In the genomic region with DNA sequence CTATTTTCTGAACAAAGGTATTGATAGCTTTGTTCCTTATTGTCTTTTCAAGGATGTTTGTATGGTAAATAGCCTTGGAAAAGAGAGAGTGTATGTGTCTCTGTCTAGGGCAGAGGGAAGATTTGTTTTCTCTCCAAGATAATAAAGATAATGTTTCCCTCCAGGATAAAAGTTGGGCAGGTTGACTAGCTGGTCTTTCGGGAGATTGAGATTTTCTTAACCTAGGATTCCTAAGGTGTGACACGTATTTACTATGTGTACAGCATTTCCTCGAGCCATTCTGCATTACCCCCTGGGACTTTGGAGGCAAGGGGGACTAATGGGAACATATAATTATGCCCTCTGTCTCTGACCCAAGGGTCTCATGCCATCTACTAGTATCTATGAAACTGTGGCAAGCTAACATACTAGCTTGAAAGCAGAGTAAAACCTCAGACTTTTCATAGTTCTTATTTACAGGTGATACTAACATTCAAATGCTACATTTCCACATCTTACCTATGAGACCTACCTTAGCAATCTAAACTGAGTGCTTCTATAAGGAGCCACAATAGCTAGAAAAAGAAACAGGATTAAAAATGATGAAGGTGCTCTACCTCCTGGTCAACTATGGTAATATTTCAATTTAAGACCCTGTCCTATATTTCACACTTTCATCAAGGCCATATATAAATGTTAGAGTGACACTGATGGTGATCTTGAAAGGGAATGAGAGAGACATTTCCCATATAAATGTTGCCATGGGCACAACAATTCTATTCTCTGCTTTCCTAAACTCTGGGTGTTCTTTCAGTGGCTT, we compare ENCODE assay signal across 13 cellular contexts.
DNase-seq lines count a peak whose midpoint lies in the region; TF ChIP-seq lines count a peak whose summit lies in the region.
"Had no signal": no experiment of that assay in that cellular context is flagged by ENCODE, and none has a peak within 500 bp of the region (broad histone marks: within the 10 kb centered on the region; RNA-seq: fewer than 3 reads in every experiment).

No MANE protein-coding gene starts in this region.

- no peak for TF ChIP-seq POLR2A in erythroblast (IDR thresholded peaks at IDR 0.05; ENCODE audit: low read length)

- POLR2A ChIA-PET in PC-9 (lab: Charles Lee; ENCODE audit: unreplicated experiment) = interaction anchor here (0.6 to 0.7 kb wide), 2 partner anchors 80 to 121 kb away, joined by 3 to 12 read pairs; no protein-coding TSS in a partner anchor

- H3K4me2 ChIP-seq in PC-9 = peak overlapping the region; percentile 11

- no peaks in the 10 kb centered on the region for H3K36me3 ChIP-seq in PC-9 (ENCODE audit: low read depth)
- no peaks in the 10 kb centered on the region for H3K36me3 ChIP-seq in effector memory CD4-positive, alpha-beta T cell (ENCODE audit: control insufficient read depth, insufficient read depth, low read length)

- no peak overlapping the region for H3K4me3 ChIP-seq in PC-9
- H3K4me3 ChIP-seq in effector memory CD4-positive, alpha-beta T cell (ENCODE audit: insufficient read depth, low read depth, low read length, poor library complexity, severe bottlenecking) = no peak overlapping the region

- no peaks in the 10 kb centered on the region for H3K79me2 ChIP-seq in PC-9 (ENCODE audit: low read depth)

- H3K9me2 ChIP-seq in PC-9 (ENCODE audit: insufficient read depth) = 0 out of 2 replicates have a peak, but pooled peaks cover 8% of the 10 kb centered on the region

- no peaks in the 10 kb centered on the region for H3K27me3 ChIP-seq in PC-9 (ENCODE audit: insufficient read depth, low read depth)
- no peaks in the 10 kb centered on the region for H3K27me3 ChIP-seq in effector memory CD4-positive, alpha-beta T cell (replicated peaks; ENCODE audit: control insufficient read depth, insufficient read depth, low read length, poor library complexity, severe bottlenecking)

- H3F3A ChIP-seq in PC-9 (ENCODE audit: insufficient read depth, low read depth) = no peaks in the 10 kb centered on the region

- H3K27me3 Mint-ChIP-seq in mesothelial cell of epicardium (ENCODE audit: low read depth) = no peaks in the 10 kb centered on the region

- peaks cover 10% of the 10 kb centered on the region; the same call in 1 of the 2 replicates for H3K9me3 ChIP-seq in PC-9 (ENCODE audit: insufficient read depth, low read depth)
- H3K9me3 ChIP-seq in effector memory CD4-positive, alpha-beta T cell (ENCODE audit: control insufficient read depth, low read length) = no peaks in the 10 kb centered on the region
- H3K9me3 ChIP-seq: Caco-2 had no signal

- H3K4me3 Mint-ChIP-seq in mesothelial cell of epicardium = no peak overlapping the region

- no peaks in the 10 kb centered on the region for H4K20me1 ChIP-seq in PC-9 (ENCODE audit: insufficient read depth)

- CTCF ChIA-PET in PC-9 (lab: Charles Lee) = interaction anchor here (0.6 to 0.7 kb wide), 2 partner anchors 422 to 470 kb away, joined by 3 to 4 read pairs; no protein-coding TSS in a partner anchor

- H3K27ac ChIP-seq in C4-2B = no peak overlapping the region
- H3K27ac ChIP-seq in PC-9 = peak overlapping the region; percentile 21
- no peak overlapping the region for H3K27ac ChIP-seq in effector memory CD4-positive, alpha-beta T cell (ENCODE audit: insufficient read depth, low read length, poor library complexity, severe bottlenecking)

- peaks cover 46% of the 10 kb centered on the region for H3K4me1 ChIP-seq in PC-9 (replicated peaks; ENCODE audit: insufficient read depth)
- no peaks in the 10 kb centered on the region for H3K4me1 ChIP-seq in effector memory CD4-positive, alpha-beta T cell (ENCODE audit: control insufficient read depth, insufficient read depth, low read length, poor library complexity, severe bottlenecking)

- DNase-seq in PC-9 (peak in 1 of 2 experiments; percentile 68), mesothelial cell of epicardium (ENCODE audit: low spot score in 2 of 2, unreplicated experiment in 2 of 2) (no peak), DMS114 treated with DMSO at 0.1 percent for 48 hours (lab: John Stamatoyannopoulos, UW; ENCODE audit: unreplicated experiment) (no peak), erythroblast (lab: John Stamatoyannopoulos, UW) (no peak)
- no peak for DNase-seq in effector memory CD4-positive, alpha-beta T cell
- DNase-seq: Caco-2, Karpas-422, NCI-H1417, NCI-H187 treated with DMSO at 0.1 percent for 48 hours, NCI-H446, SHP77 had no signal

- peak overlapping the region; percentile 37 for H2AFZ ChIP-seq in PC-9

- H3K9me3 Mint-ChIP-seq in mesothelial cell of epicardium = peaks cover 6% of the 10 kb centered on the region

- H3K36me3 Mint-ChIP-seq in mesothelial cell of epicardium = no peaks in the 10 kb centered on the region

- H3K4me1 Mint-ChIP-seq in mesothelial cell of epicardium = peaks cover 72% of the 10 kb centered on the region

- TF ChIP-seq CTCF in C4-2B (conservative IDR thresholded peaks at IDR 0.05) (0 out of 2 replicates have a peak, but pooled peaks have one; percentile 7), LNCAP (IDR thresholded peaks at IDR 0.05) (peak; percentile 24; the same call in 1 of the 2 replicates), PC-9 (conservative IDR thresholded peaks at IDR 0.05) (no peak; the same call in 1 of the 2 replicates), mesothelial cell of epicardium (IDR thresholded peaks at IDR 0.05; ENCODE audit: unreplicated experiment) (no peak)

- H3K27ac Mint-ChIP-seq in mesothelial cell of epicardium = peak overlapping the region; percentile 75

- intact Hi-C loops in PC-9 (cut with micrococcal nuclease; ENCODE audit: unreplicated experiment) = no loop called here

- BruUV-seq in PC-9 (replicated peaks; lab: Mats Ljungman, UMichigan) = no TSS peak

Comparison
In these comparisons a context has a peak if more than half of its experiments do, and no peak if none do; other contexts are left out.
1. CTCF ChIP-seq: peak in C4-2B (single experiment) and LNCAP (single experiment); none in PC-9 (single experiment) and mesothelial cell of epicardium (single experiment).